In genomic region chr22:38984782-38985757, GRCh38 we compare ENCODE assay signal across 9 cellular contexts. TPM values are rescaled to one million over a fixed set of nuclear protein-coding genes. Genes with fewer than 3 reads are reported as not detected.
DNase-seq lines count a peak whose midpoint lies in the region; ATAC-seq, FAIRE-seq and TF ChIP-seq lines count a peak whose summit lies in the region.
"Not testable (repeated sequence)": the region's sequence is repeated elsewhere in the genome, so short reads cannot be mapped to it uniquely, and the experiment has no call there.
"Had no signal": no experiment of that assay in that cellular context is flagged by ENCODE, and none has a peak within 500 bp of the region (broad histone marks: within the 10 kb centered on the region; RNA-seq: fewer than 3 reads in every experiment).

No MANE protein-coding gene starts in this region.

- intact Hi-C loops in GM12878 (cut with micrococcal nuclease; ENCODE audit: unreplicated experiment), result loop anchor here (5.0 kb wide), 2 partner anchors 43 to 113 kb away; partner anchors contain the start of gene CBX6

- peak; percentile 70 for FAIRE-seq in GM12878 (lab: Jason Lieb, UNC)

- POLR2A ChIA-PET in GM12878 (lab: Charles Lee), result interaction anchor here (0.6 to 1.4 kb wide), 10 partner anchors 12 to 948 kb away, joined by 3 to 6 read pairs (median 4); partner anchors contain the start of gene CBX6

- H3K9ac ChIP-seq in GM12878 (ENCODE audit: control insufficient read depth, insufficient read depth, low read length), result not testable (repeated sequence)

- peak overlapping the region; percentile 71 for H3K4me2 ChIP-seq in GM12878 (ENCODE audit: control insufficient read depth, insufficient read depth)

- not testable (repeated sequence) for H4K20me1 ChIP-seq in GM12878 (ENCODE audit: control insufficient read depth, insufficient read depth)

- peak; percentile 47 for ATAC-seq in GM21576 (IDR thresholded peaks at IDR 0.05; ENCODE audit: unreplicated experiment)
- ATAC-seq in HG03378 (IDR thresholded peaks at IDR 0.05; ENCODE audit: unreplicated experiment), result peak; percentile 75
- ATAC-seq in GM12878, result peak; percentile 79

- in situ Hi-C loops in GM12878 (cut with MboI), result not testable (repeated sequence)

- TF ChIP-seq RAD21 in GM12878 (IDR thresholded peaks at IDR 0.05; ENCODE audit: insufficient read depth, low read depth, low read length), result 0 out of 2 replicates have a peak, but pooled peaks have one; percentile 9

- TF ChIP-seq CTCF in GM10266 (IDR thresholded peaks at IDR 0.05; ENCODE audit: control insufficient read depth, insufficient read depth, low read depth, missing control alignments); GM12878 (IDR thresholded peaks at IDR 0.05 in 2 of 3, conservative IDR thresholded peaks at IDR 0.05 in 1 of 3; ENCODE audit: control insufficient read depth in 2 of 3, extremely low read depth in 1 of 3, insufficient read depth in 1 of 3, low read depth in 3 of 3, low read length in 3 of 3): not testable (repeated sequence)

- BruUV-seq in GM12878 (replicated peaks; lab: Mats Ljungman, UMichigan), result not testable (repeated sequence)

- TF ChIP-seq EP300 in GM12878 (IDR thresholded peaks at IDR 0.05; ENCODE audit: borderline replicate concordance in 1 of 2, control insufficient read depth in 1 of 2, low read depth in 2 of 2, low read length in 2 of 2), result peak; percentile 81 to 91

- WGBS in GM12878 (ENCODE audit: insufficient coverage, insufficient replicate concordance, low lambda C conversion rate, missing lambda C conversion rate), result 2% methylated on average over 9 of the region's 9 CpGs

- CTCF ChIA-PET in GM12878 (lab: Yijun Ruan, JAX), result interaction anchor here (0.7 to 7.7 kb wide), 6 partner anchors 11 to 117 kb away, joined by 3 to 51 read pairs (median 6); no protein-coding TSS in a partner anchor

- SMC1A ChIA-PET in GM12878 (lab: Charles Lee; ENCODE audit: uncharacterized antibody, unreplicated experiment), result interaction anchor here (0.7 to 2.6 kb wide), 9 partner anchors 19 to 166 kb away, joined by 3 to 13 read pairs (median 4); no protein-coding TSS in a partner anchor

- H3K4me3 ChIP-seq in GM12878, result peak overlapping the region; percentile 9; the same call in 1 of the 2 replicates

- H3K79me2 ChIP-seq in GM12878 (ENCODE audit: control insufficient read depth, insufficient read depth, low read length), result not testable (repeated sequence)

- H3K4me1 ChIP-seq in GM12878 (ENCODE audit: control insufficient read depth, insufficient read depth, low read length), result peaks cover 38% of the 10 kb centered on the region

- peak overlapping the region; percentile 66 for H3K27ac ChIP-seq in GM12878 (ENCODE audit: control insufficient read depth, insufficient read depth)

- DNase-seq in GM10266 (ENCODE audit: extremely low spot score) (peak; percentile 56), NCI-H345 (lab: John Stamatoyannopoulos, UW) (peak; percentile 84), GM12878 (ENCODE audit: low read depth, low spot score) (peak; percentile 96), mucosa of gallbladder (ENCODE audit: low spot score) (peak; percentile 80)
- DNase-seq in activated CD4-positive, alpha-beta T cell treated with anti-CD3 and anti-CD28 coated beads, Interleukin-2, amount 50 U/mL, for 4 hours, result peak; percentile 61 to 73
- peak; percentile 79 to 84 for DNase-seq in stimulated activated CD8-positive, alpha-beta memory T cell treated with anti-CD3 and anti-CD28 coated beads, Interleukin-7, amount 100 ng/mL, for 4 hours (ENCODE audit: low read depth in 2 of 2)

- peak; percentile 43; the same call in 1 of the 2 replicates for TF ChIP-seq POLR2A in GM12878 (IDR thresholded peaks at IDR 0.05; ENCODE audit: low read depth, low read length)

- RAD21 ChIA-PET in GM12878 (lab: Charles Lee; ENCODE audit: unreplicated experiment), result interaction anchor here (0.7 to 2.6 kb wide), 16 partner anchors 12 to 523 kb away, joined by 3 to 16 read pairs (median 4); no protein-coding TSS in a partner anchor

- not testable (repeated sequence) for H3K36me3 ChIP-seq in GM12878 (ENCODE audit: control insufficient read depth in 2 of 2, insufficient read depth in 2 of 2, low read length in 1 of 2)

- H2AFZ ChIP-seq in GM12878 (ENCODE audit: control insufficient read depth, low read depth, low read length), result not testable (repeated sequence)

- not testable (repeated sequence) for H3K9me3 ChIP-seq in GM12878 (replicated peaks; ENCODE audit: control insufficient read depth, insufficient read depth, low read length)

- H3K27me3 ChIP-seq in GM12878 (replicated peaks in 1 of 2; ENCODE audit: control insufficient read depth in 2 of 2, insufficient read depth in 2 of 2, low read length in 1 of 2), result not testable (repeated sequence)

RNA-seq across cellular contexts. Expression of gene APOBEC3B, which starts 2.9 kb away (rescaled TPM):
- total RNA-seq in GM12878 (2013; cell fraction: nucleolus; rRNA removed), result 1.3 and 1.8 TPM in 2 replicates
- total RNA-seq in GM12878 (2014; rRNA removed) (19.1 and 19.4 TPM in 2 replicates), GM12878 (2014; rRNA removed; fragmentation: Illumina TruSeq; extraction: Trizol) (2.4 and 2.7 TPM in 2 replicates), GM12878 (2021) (24.3 and 26.3 TPM in 2 replicates), mucosa of gallbladder (1.8 TPM)
- 20.8 TPM for polyA plus RNA-seq in GM12878 (2011; ENCODE audit: low read depth)
- polyA plus RNA-seq in GM12878 (2011; rRNA removed) (18.6 and 26.8 TPM in 2 replicates), GM12878 (2014; fragmentation: Illumina TruSeq; extraction: Trizol) (24.8 and 31.5 TPM in 2 replicates), GM12878 (2014; fragmentation: Nextera tagmentation; extraction: Ambion mirVana) (10 to 100 TPM; 56.6 to 75.1 TPM), GM12878 (2014; rRNA removed) (29.6 and 30.4 TPM in 2 replicates), GM12878 (2016; fragmentation: Nextera tagmentation; extraction: Ambion mirVana) (10 to 100 TPM; 40.7 to 45.1 TPM)
- 59.0 and 63.5 TPM in 2 replicates for polyA plus RNA-seq in GM12878 (2011; cell fraction: cytosol; rRNA removed)
- polyA plus RNA-seq in GM12878 (2011; cell fraction: nucleus; rRNA removed), result 22.8 and 31.2 TPM in 2 replicates
- 26.4 and 28.7 TPM in 2 replicates for polyA plus RNA-seq in GM12878 (2012)
- 28.0 and 45.3 TPM in 2 replicates for polyA minus RNA-seq in GM12878 (2011; rRNA and poly(A)+ RNA removed)
- polyA minus RNA-seq in GM12878 (2011; cell fraction: cytosol; rRNA and poly(A)+ RNA removed), result 12.8 and 14.1 TPM in 2 replicates
- 4.1 and 7.4 TPM in 2 replicates for polyA minus RNA-seq in GM12878 (2011; cell fraction: nucleus; rRNA and poly(A)+ RNA removed)

RNA-seq across cellular contexts. Expression of gene APOBEC3A, which starts 27.7 kb away (rescaled TPM):
- total RNA-seq in GM12878 (2013; cell fraction: nucleolus; rRNA removed), result not detected in 2 replicates
- not detected in 2 replicates for total RNA-seq in GM12878 (2014; rRNA removed)
- total RNA-seq in GM12878 (2014; rRNA removed; fragmentation: Illumina TruSeq; extraction: Trizol), result not detected in 2 replicates
- total RNA-seq in GM12878 (2021), result not detected in 2 replicates
- not detected for polyA plus RNA-seq in GM12878 (2011; ENCODE audit: low read depth)
- not detected in 2 replicates for polyA plus RNA-seq in GM12878 (2011; rRNA removed)
- polyA plus RNA-seq in GM12878 (2011; cell fraction: cytosol; rRNA removed), result not detected in 2 replicates
- not detected in 2 replicates for polyA plus RNA-seq in GM12878 (2011; cell fraction: nucleus; rRNA removed)
- 0.07 and 0.38 TPM in 2 replicates for polyA plus RNA-seq in GM12878 (2012)
- not detected in 2 replicates for polyA plus RNA-seq in GM12878 (2014; fragmentation: Illumina TruSeq; extraction: Trizol)
- not detected for polyA plus RNA-seq in GM12878 (2014; fragmentation: Nextera tagmentation; extraction: Ambion mirVana)
- not detected in 2 replicates for polyA plus RNA-seq in GM12878 (2014; rRNA removed)
- under 1 TPM in 1 of 2 experiments, not detected in 1; 0.20 TPM for polyA plus RNA-seq in GM12878 (2016; fragmentation: Nextera tagmentation; extraction: Ambion mirVana)
- not detected in 2 replicates for polyA minus RNA-seq in GM12878 (2011; rRNA and poly(A)+ RNA removed)
- polyA minus RNA-seq in GM12878 (2011; cell fraction: cytosol; rRNA and poly(A)+ RNA removed), result not detected in 2 replicates
- not detected in 2 replicates for polyA minus RNA-seq in GM12878 (2011; cell fraction: nucleus; rRNA and poly(A)+ RNA removed)
- total RNA-seq in mucosa of gallbladder, result not detected
- total RNA-seq: SJCRH30 had no signal

RNA-seq across cellular contexts. Expression of gene APOBEC3C, which starts 29.0 kb away (rescaled TPM):
- 12.0 and 12.6 TPM in 2 replicates for total RNA-seq in GM12878 (2013; cell fraction: nucleolus; rRNA removed)
- 21.7 and 22.9 TPM in 2 replicates for total RNA-seq in GM12878 (2014; rRNA removed)
- 21.5 and 23.3 TPM in 2 replicates for total RNA-seq in GM12878 (2014; rRNA removed; fragmentation: Illumina TruSeq; extraction: Trizol)
- 143 and 147 TPM in 2 replicates for total RNA-seq in GM12878 (2021)
- 73.5 TPM for polyA plus RNA-seq in GM12878 (2011; ENCODE audit: low read depth)
- polyA plus RNA-seq in GM12878 (2011; rRNA removed), result 56.5 and 69.4 TPM in 2 replicates
- polyA plus RNA-seq in GM12878 (2011; cell fraction: cytosol; rRNA removed), result 71.6 and 80.6 TPM in 2 replicates
- 31.6 and 32.5 TPM in 2 replicates for polyA plus RNA-seq in GM12878 (2011; cell fraction: nucleus; rRNA removed)
- polyA plus RNA-seq in GM12878 (2012), result 77.5 and 80.8 TPM in 2 replicates
- polyA plus RNA-seq in GM12878 (2014; fragmentation: Illumina TruSeq; extraction: Trizol), result 143 and 168 TPM in 2 replicates
- 100 to 1,000 TPM; 258 to 290 TPM for polyA plus RNA-seq in GM12878 (2014; fragmentation: Nextera tagmentation; extraction: Ambion mirVana)
- polyA plus RNA-seq in GM12878 (2014; rRNA removed), result 92.0 and 97.5 TPM in 2 replicates
- 100 to 1,000 TPM; 248 to 271 TPM for polyA plus RNA-seq in GM12878 (2016; fragmentation: Nextera tagmentation; extraction: Ambion mirVana)
- polyA minus RNA-seq in GM12878 (2011; rRNA and poly(A)+ RNA removed), result 32.8 and 47.2 TPM in 2 replicates
- 32.3 and 36.1 TPM in 2 replicates for polyA minus RNA-seq in GM12878 (2011; cell fraction: cytosol; rRNA and poly(A)+ RNA removed)
- polyA minus RNA-seq in GM12878 (2011; cell fraction: nucleus; rRNA and poly(A)+ RNA removed), result 7.1 and 9.9 TPM in 2 replicates
- total RNA-seq in mucosa of gallbladder, result 28.6 TPM

RNA-seq across cellular contexts. Expression of gene APOBEC3D, which starts 35.9 kb away (rescaled TPM):
- 19.6 and 24.4 TPM in 2 replicates for total RNA-seq in GM12878 (2013; cell fraction: nucleolus; rRNA removed)
- total RNA-seq in GM12878 (2014; rRNA removed), result 13.0 and 14.2 TPM in 2 replicates
- total RNA-seq in GM12878 (2014; rRNA removed; fragmentation: Illumina TruSeq; extraction: Trizol), result 13.4 and 15.2 TPM in 2 replicates
- 26.9 and 27.8 TPM in 2 replicates for total RNA-seq in GM12878 (2021)
- 4.4 TPM for polyA plus RNA-seq in GM12878 (2011; ENCODE audit: low read depth)
- polyA plus RNA-seq in GM12878 (2011; rRNA removed), result 12.3 and 20.2 TPM in 2 replicates
- polyA plus RNA-seq in GM12878 (2011; cell fraction: cytosol; rRNA removed), result 17.9 and 20.5 TPM in 2 replicates
- polyA plus RNA-seq in GM12878 (2011; cell fraction: nucleus; rRNA removed), result 19.8 and 30.2 TPM in 2 replicates
- polyA plus RNA-seq in GM12878 (2012), result 12.1 and 14.6 TPM in 2 replicates
- 10.0 and 22.1 TPM in 2 replicates for polyA plus RNA-seq in GM12878 (2014; fragmentation: Illumina TruSeq; extraction: Trizol)
- 1 to 10 TPM; 8.9 to 9.6 TPM for polyA plus RNA-seq in GM12878 (2014; fragmentation: Nextera tagmentation; extraction: Ambion mirVana)
- polyA plus RNA-seq in GM12878 (2014; rRNA removed), result 17.1 and 17.3 TPM in 2 replicates
- 10 to 100 TPM; 14.9 to 16.0 TPM for polyA plus RNA-seq in GM12878 (2016; fragmentation: Nextera tagmentation; extraction: Ambion mirVana)
- 25.4 and 42.3 TPM in 2 replicates for polyA minus RNA-seq in GM12878 (2011; rRNA and poly(A)+ RNA removed)
- 6.8 and 12.9 TPM in 2 replicates for polyA minus RNA-seq in GM12878 (2011; cell fraction: cytosol; rRNA and poly(A)+ RNA removed)
- 4.1 and 9.0 TPM in 2 replicates for polyA minus RNA-seq in GM12878 (2011; cell fraction: nucleus; rRNA and poly(A)+ RNA removed)
- total RNA-seq in mucosa of gallbladder, result 8.4 TPM
- total RNA-seq: SJCRH30 had no signal

RNA-seq across cellular contexts. Expression of gene APOBEC3F, which starts 55.6 kb away (rescaled TPM):
- 16.3 and 17.2 TPM in 2 replicates for total RNA-seq in GM12878 (2013; cell fraction: nucleolus; rRNA removed)
- total RNA-seq in GM12878 (2014; rRNA removed) (10.9 and 13.1 TPM in 2 replicates), GM12878 (2014; rRNA removed; fragmentation: Illumina TruSeq; extraction: Trizol) (7.4 and 7.7 TPM in 2 replicates), GM12878 (2021) (29.1 and 30.6 TPM in 2 replicates), mucosa of gallbladder (14.4 TPM)
- 9.6 TPM for polyA plus RNA-seq in GM12878 (2011; ENCODE audit: low read depth)
- polyA plus RNA-seq in GM12878 (2011; rRNA removed) (4.7 and 7.8 TPM in 2 replicates), GM12878 (2014; fragmentation: Illumina TruSeq; extraction: Trizol) (13.7 and 17.8 TPM in 2 replicates), GM12878 (2014; fragmentation: Nextera tagmentation; extraction: Ambion mirVana) (1 to 10 TPM; 7.5 to 9.6 TPM), GM12878 (2014; rRNA removed) (13.3 and 14.7 TPM in 2 replicates), GM12878 (2016; fragmentation: Nextera tagmentation; extraction: Ambion mirVana) (10 to 100 TPM; 20.9 to 26.5 TPM)
- 7.3 and 8.6 TPM in 2 replicates for polyA plus RNA-seq in GM12878 (2011; cell fraction: cytosol; rRNA removed)
- 7.7 and 7.9 TPM in 2 replicates for polyA plus RNA-seq in GM12878 (2011; cell fraction: nucleus; rRNA removed)
- polyA plus RNA-seq in GM12878 (2012), result 11.1 TPM in 2 replicates
- polyA minus RNA-seq in GM12878 (2011; rRNA and poly(A)+ RNA removed), result 11.8 and 20.1 TPM in 2 replicates
- 7.2 and 10.8 TPM in 2 replicates for polyA minus RNA-seq in GM12878 (2011; cell fraction: cytosol; rRNA and poly(A)+ RNA removed)
- 13.9 and 15.3 TPM in 2 replicates for polyA minus RNA-seq in GM12878 (2011; cell fraction: nucleus; rRNA and poly(A)+ RNA removed)
- total RNA-seq: SJCRH30 had no signal

Comparison
In these comparisons a context has a peak if more than half of its experiments do, and no peak if none do; other contexts are left out.
1. Peak in every context shown above with its lines: DNase-seq, ATAC-seq, H3K4me3 ChIP-seq and H3K27ac ChIP-seq.